In the genomic region with DNA sequence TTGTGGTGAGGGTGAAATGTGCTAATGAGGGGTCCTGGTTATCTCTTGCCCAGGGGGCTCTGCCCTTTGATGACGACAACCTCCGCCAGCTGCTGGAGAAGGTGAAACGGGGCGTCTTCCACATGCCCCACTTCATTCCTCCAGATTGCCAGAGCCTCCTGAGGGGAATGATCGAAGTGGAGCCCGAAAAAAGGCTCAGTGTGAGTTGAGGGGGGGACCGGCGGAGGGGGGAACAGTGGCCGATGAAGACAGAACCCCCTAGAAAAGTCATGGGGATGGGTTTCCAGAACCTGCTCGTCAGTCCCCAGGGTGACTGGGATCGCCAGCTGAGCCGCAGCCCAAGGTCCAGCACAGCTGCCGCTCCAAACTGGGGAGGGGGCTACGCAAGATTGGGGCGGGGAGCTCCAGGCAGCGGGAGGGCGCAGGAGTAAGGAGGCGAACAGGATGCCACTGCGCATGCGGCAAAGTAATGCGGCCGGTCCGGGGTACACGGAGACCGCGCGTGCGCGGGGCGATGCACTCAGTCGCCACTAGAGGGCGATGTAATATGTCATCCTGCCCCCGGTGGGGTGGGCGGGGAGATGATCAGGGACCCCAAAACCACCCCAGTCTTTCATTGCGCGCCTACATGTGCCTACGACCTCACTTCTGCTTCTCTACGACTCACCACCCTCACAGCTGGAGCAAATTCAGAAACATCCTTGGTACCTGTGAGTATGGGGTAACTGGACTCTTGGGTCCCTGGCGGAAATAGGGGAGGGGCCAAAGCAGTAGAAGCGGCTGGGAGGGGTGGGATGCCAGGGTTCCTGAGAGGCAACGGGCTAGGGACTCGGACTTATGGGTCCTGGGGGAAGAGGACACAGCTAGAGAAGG, we compare ENCODE assay signal across 2 cellular contexts.
TF ChIP-seq lines count a peak whose summit lies in the region.

No MANE protein-coding gene starts in this region.

TF ChIP-seq in HEK293, 187 proteins besides CTCF, POLR2A, EP300 and RAD21 (continues in another document):
- TF ChIP-seq, protein P1, sequence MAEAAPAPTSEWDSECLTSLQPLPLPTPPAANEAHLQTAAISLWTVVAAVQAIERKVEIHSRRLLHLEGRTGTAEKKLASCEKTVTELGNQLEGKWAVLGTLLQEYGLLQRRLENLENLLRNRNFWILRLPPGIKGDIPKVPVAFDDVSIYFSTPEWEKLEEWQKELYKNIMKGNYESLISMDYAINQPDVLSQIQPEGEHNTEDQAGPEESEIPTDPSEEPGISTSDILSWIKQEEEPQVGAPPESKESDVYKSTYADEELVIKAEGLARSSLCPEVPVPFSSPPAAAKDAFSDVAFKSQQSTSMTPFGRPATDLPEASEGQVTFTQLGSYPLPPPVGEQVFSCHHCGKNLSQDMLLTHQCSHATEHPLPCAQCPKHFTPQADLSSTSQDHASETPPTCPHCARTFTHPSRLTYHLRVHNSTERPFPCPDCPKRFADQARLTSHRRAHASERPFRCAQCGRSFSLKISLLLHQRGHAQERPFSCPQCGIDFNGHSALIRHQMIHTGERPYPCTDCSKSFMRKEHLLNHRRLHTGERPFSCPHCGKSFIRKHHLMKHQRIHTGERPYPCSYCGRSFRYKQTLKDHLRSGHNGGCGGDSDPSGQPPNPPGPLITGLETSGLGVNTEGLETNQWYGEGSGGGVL (tag by site-specific recombination; IDR thresholded peaks at IDR 0.05): peak; percentile 12; the same call in 1 of the 2 replicates
- TF ChIP-seq, protein P2, sequence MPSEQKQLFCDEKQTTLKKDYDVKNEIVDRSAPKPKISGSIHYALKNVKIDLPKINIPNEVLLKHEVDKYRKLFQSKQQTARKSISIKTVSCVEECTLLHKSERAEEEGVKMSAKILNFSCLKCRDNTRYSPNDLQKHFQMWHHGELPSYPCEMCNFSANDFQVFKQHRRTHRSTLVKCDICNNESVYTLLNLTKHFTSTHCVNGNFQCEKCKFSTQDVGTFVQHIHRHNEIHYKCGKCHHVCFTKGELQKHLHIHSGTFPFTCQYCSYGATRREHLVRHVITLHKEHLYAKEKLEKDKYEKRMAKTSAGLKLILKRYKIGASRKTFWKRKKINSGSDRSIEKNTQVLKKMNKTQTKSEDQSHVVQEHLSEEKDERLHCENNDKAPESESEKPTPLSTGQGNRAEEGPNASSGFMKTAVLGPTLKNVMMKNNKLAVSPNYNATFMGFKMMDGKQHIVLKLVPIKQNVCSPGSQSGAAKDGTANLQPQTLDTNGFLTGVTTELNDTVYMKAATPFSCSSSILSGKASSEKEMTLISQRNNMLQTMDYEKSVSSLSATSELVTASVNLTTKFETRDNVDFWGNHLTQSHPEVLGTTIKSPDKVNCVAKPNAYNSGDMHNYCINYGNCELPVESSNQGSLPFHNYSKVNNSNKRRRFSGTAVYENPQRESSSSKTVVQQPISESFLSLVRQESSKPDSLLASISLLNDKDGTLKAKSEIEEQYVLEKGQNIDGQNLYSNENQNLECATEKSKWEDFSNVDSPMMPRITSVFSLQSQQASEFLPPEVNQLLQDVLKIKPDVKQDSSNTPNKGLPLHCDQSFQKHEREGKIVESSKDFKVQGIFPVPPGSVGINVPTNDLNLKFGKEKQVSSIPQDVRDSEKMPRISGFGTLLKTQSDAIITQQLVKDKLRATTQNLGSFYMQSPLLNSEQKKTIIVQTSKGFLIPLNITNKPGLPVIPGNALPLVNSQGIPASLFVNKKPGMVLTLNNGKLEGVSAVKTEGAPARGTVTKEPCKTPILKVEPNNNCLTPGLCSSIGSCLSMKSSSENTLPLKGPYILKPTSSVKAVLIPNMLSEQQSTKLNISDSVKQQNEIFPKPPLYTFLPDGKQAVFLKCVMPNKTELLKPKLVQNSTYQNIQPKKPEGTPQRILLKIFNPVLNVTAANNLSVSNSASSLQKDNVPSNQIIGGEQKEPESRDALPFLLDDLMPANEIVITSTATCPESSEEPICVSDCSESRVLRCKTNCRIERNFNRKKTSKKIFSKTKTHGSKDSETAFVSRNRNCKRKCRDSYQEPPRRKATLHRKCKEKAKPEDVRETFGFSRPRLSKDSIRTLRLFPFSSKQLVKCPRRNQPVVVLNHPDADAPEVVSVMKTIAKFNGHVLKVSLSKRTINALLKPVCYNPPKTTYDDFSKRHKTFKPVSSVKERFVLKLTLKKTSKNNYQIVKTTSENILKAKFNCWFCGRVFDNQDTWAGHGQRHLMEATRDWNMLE (tag by site-specific recombination; conservative IDR thresholded peaks at IDR 0.05; ENCODE audit: low read depth): no peak
- TF ChIP-seq ZNF335 (tag by site-specific recombination; conservative IDR thresholded peaks at IDR 0.05): peak; percentile 61
- no peak for TF ChIP-seq ZNF792 (tag by site-specific recombination; IDR thresholded peaks at IDR 0.05)
- TF ChIP-seq GLIS2 (tag by site-specific recombination; IDR thresholded peaks at IDR 0.05): peak; percentile 35; the same call in 1 of the 2 replicates
- TF ChIP-seq ZBTB10 (tag by site-specific recombination; IDR thresholded peaks at IDR 0.05): peak; percentile 95
- no peak for TF ChIP-seq SP7 (tag by site-specific recombination; IDR thresholded peaks at IDR 0.05)
- TF ChIP-seq GLIS1 (tag by site-specific recombination; IDR thresholded peaks at IDR 0.05): peak; percentile 35; the same call in 1 of the 2 replicates
- TF ChIP-seq KLF9 (tag by site-specific recombination; IDR thresholded peaks at IDR 0.05; ENCODE audit: low read depth): peak; percentile 71; the same call in 1 of the 2 replicates
- peak; percentile 56 for TF ChIP-seq EGR2 (tag by site-specific recombination; IDR thresholded peaks at IDR 0.05; ENCODE audit: low read depth)
- TF ChIP-seq ZNF585B (tag by site-specific recombination; IDR thresholded peaks at IDR 0.05): no peak
- TF ChIP-seq ZNF791 (tag by site-specific recombination; IDR thresholded peaks at IDR 0.05): no peak
- no peak for TF ChIP-seq ZNF510 (tag by site-specific recombination; IDR thresholded peaks at IDR 0.05; ENCODE audit: insufficient replicate concordance)
- peak; percentile 45 for TF ChIP-seq KLF1 (tag by site-specific recombination; IDR thresholded peaks at IDR 0.05)
- no peak for TF ChIP-seq ZBTB21 (tag by site-specific recombination; IDR thresholded peaks at IDR 0.05)
- TF ChIP-seq ZNF138 (tag by site-specific recombination; IDR thresholded peaks at IDR 0.05; ENCODE audit: borderline replicate concordance): no peak

TF ChIP-seq in GM12878, 131 proteins besides CTCF, POLR2A, EP300 and RAD21 (continues in another document):
- no peak for TF ChIP-seq PAX5 (IDR thresholded peaks at IDR 0.05; ENCODE audit: borderline replicate concordance, low read depth, low read length)
- no peak for TF ChIP-seq ZNF384 (IDR thresholded peaks at IDR 0.05; ENCODE audit: borderline replicate concordance, low read depth, low read length)
- TF ChIP-seq KLF5 (IDR thresholded peaks at IDR 0.05; ENCODE audit: partially characterized antibody): no peak
- no peak for TF ChIP-seq CREB1 (IDR thresholded peaks at IDR 0.05; ENCODE audit: low read depth)
- no peak for TF ChIP-seq NKRF (conservative IDR thresholded peaks at IDR 0.05)
- TF ChIP-seq, protein P3, sequence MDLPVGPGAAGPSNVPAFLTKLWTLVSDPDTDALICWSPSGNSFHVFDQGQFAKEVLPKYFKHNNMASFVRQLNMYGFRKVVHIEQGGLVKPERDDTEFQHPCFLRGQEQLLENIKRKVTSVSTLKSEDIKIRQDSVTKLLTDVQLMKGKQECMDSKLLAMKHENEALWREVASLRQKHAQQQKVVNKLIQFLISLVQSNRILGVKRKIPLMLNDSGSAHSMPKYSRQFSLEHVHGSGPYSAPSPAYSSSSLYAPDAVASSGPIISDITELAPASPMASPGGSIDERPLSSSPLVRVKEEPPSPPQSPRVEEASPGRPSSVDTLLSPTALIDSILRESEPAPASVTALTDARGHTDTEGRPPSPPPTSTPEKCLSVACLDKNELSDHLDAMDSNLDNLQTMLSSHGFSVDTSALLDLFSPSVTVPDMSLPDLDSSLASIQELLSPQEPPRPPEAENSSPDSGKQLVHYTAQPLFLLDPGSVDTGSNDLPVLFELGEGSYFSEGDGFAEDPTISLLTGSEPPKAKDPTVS (IDR thresholded peaks at IDR 0.05; ENCODE audit: low read depth, low read length): no peak
- no peak for TF ChIP-seq SREBF2 (IDR thresholded peaks at IDR 0.05; ENCODE audit: low read length)
- no peak for TF ChIP-seq CHD4 (IDR thresholded peaks at IDR 0.05)
- TF ChIP-seq, protein P4, sequence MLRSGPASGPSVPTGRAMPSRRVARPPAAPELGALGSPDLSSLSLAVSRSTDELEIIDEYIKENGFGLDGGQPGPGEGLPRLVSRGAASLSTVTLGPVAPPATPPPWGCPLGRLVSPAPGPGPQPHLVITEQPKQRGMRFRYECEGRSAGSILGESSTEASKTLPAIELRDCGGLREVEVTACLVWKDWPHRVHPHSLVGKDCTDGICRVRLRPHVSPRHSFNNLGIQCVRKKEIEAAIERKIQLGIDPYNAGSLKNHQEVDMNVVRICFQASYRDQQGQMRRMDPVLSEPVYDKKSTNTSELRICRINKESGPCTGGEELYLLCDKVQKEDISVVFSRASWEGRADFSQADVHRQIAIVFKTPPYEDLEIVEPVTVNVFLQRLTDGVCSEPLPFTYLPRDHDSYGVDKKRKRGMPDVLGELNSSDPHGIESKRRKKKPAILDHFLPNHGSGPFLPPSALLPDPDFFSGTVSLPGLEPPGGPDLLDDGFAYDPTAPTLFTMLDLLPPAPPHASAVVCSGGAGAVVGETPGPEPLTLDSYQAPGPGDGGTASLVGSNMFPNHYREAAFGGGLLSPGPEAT (IDR thresholded peaks at IDR 0.05; ENCODE audit: low read depth): no peak
- no peak for TF ChIP-seq SIN3A (IDR thresholded peaks at IDR 0.05; ENCODE audit: low read depth, low read length)
- TF ChIP-seq SREBF1 (IDR thresholded peaks at IDR 0.05; ENCODE audit: low read length): no peak
- no peak for TF ChIP-seq NFYA (IDR thresholded peaks at IDR 0.05; ENCODE audit: borderline replicate concordance, low read depth, low read length)
- TF ChIP-seq RUNX3 (IDR thresholded peaks at IDR 0.05; ENCODE audit: low read length): no peak
- peak; percentile 62 for TF ChIP-seq SMC3 (IDR thresholded peaks at IDR 0.05; ENCODE audit: borderline replicate concordance, low read length)
- no peak for TF ChIP-seq IRF4 (IDR thresholded peaks at IDR 0.05; ENCODE audit: low read depth, low read length)
- TF ChIP-seq STAT3 (IDR thresholded peaks at IDR 0.05; ENCODE audit: low read depth, low read length): no peak
- TF ChIP-seq ATF3 (IDR thresholded peaks at IDR 0.05; ENCODE audit: borderline replicate concordance, extremely low read depth, low read depth, low read length): peak; percentile 21; the same call in 1 of the 2 replicates
- TF ChIP-seq GATAD2B (conservative IDR thresholded peaks at IDR 0.05; ENCODE audit: low read depth): peak; percentile 67; the same call in 1 of the 2 replicates
- TF ChIP-seq SUZ12 (IDR thresholded peaks at IDR 0.05; ENCODE audit: unreplicated experiment): no peak
- TF ChIP-seq MTA2 (IDR thresholded peaks at IDR 0.05; ENCODE audit: low read depth): peak; percentile 58
- no peak for TF ChIP-seq YBX1 (IDR thresholded peaks at IDR 0.05)
- peak; percentile 28; the same call in 1 of the 2 replicates for TF ChIP-seq POLR2AphosphoS5 (IDR thresholded peaks at IDR 0.05; ENCODE audit: low read length)
- 0 out of 2 replicates have a peak, but pooled peaks have one; percentile 24 for TF ChIP-seq DPF2 (IDR thresholded peaks at IDR 0.05)
- TF ChIP-seq SRF (IDR thresholded peaks at IDR 0.05; ENCODE audit: low read depth in 2 of 2, low read length in 2 of 2): no peak
- TF ChIP-seq IKZF1 (conservative IDR thresholded peaks at IDR 0.05): peak; percentile 84
- TF ChIP-seq EZH2 (IDR thresholded peaks at IDR 0.05; ENCODE audit: borderline replicate concordance, control insufficient read depth, low read depth, low read length): no peak
- TF ChIP-seq HDGF (IDR thresholded peaks at IDR 0.05): 0 out of 2 replicates have a peak, but pooled peaks have one; percentile 17
- no peak for TF ChIP-seq KDM1A (IDR thresholded peaks at IDR 0.05; ENCODE audit: borderline replicate concordance)
- no peak for TF ChIP-seq PRDM15 (CRISPR knock-in tag; IDR thresholded peaks at IDR 0.05)
- no peak for TF ChIP-seq SMAD1 (IDR thresholded peaks at IDR 0.05; ENCODE audit: low read depth, partially characterized antibody)
